ENCODE assay signal across 23 cellular contexts in genomic region chr17:16623282-16623681, GRCh38.
"Had no signal": no experiment of that assay in that cellular context is flagged by ENCODE, and none has a peak within 500 bp of the region (broad histone marks: within the 10 kb centered on the region; RNA-seq: fewer than 3 reads in every experiment).

No MANE protein-coding gene starts in this region.

- H3K4me1 ChIP-seq: prostate gland, spleen, tibial nerve, upper lobe of left lung had no signal

- H3K27me3 ChIP-seq: spleen, tibial nerve, upper lobe of left lung had no signal

- H3K4me3 ChIP-seq: coronary artery, lung, prostate gland, skin epidermis, spleen, thoracic aorta, tibial nerve, upper lobe of left lung had no signal

- FAIRE-seq: endometrium, frontal cortex, keratinocyte, urothelium cell line had no signal

- H3K9me3 ChIP-seq: prostate gland had no signal

- DNase-seq: dermis blood vessel endothelial cell; effector memory CD4-positive, alpha-beta T cell; hypothalamus; left ventricle myocardium superior; naive thymus-derived CD4-positive, alpha-beta T cell; nephron progenitor cell; nucleus accumbens; right cardiac atrium; spleen; stimulated activated CD4-positive, alpha-beta T cell treated with anti-CD3 and anti-CD28 coated beads, Interleukin-4, amount 100 ng/mL, for 4 hours; stimulated activated naive CD8-positive, alpha-beta T cell treated with anti-CD3 and anti-CD28 coated beads, Interleukin-15, Interleukin-2, amounts not matched to agents 100 U/mL and 50 U/mL, for 24 hours; upper lobe of left lung had no signal

- ATAC-seq: left ventricle myocardium superior; naive thymus-derived CD4-positive, alpha-beta T cell; right cardiac atrium; stimulated activated memory B cell treated with anti-CD40 and anti-IgM and Interleukin-4, amounts not matched to agents 10 μg/mL and 1 μg/mL and 100 μg/mL, for 72 hours; stimulated activated naive CD8-positive, alpha-beta T cell treated with anti-CD3 and anti-CD28 coated beads, Interleukin-15, Interleukin-2, amounts not matched to agents 100 U/mL and 50 U/mL, for 24 hours had no signal

- H3K27ac ChIP-seq: coronary artery, prostate gland, skin epidermis, spleen, thoracic aorta, tibial nerve, upper lobe of left lung had no signal

- H3K36me3 ChIP-seq: prostate gland had no signal
